In genomic region chr16:1732071-1732470, GRCh38 we compare ENCODE assay signal across 18 cellular contexts.
"Had no signal": no experiment of that assay in that cellular context is flagged by ENCODE, and none has a peak within 500 bp of the region (broad histone marks: within the 10 kb centered on the region; RNA-seq: fewer than 3 reads in every experiment).

No MANE protein-coding gene starts in this region.

- H3K4me1 ChIP-seq: gastrocnemius medialis, right lobe of liver, transverse colon had no signal

- H3K4me3 ChIP-seq: gastrocnemius medialis, ovary, right lobe of liver, thoracic aorta, transverse colon had no signal

- FAIRE-seq: endometrium, urothelium cell line had no signal

- H3K27ac Mint-ChIP-seq: nephron progenitor cell; stimulated activated memory B cell treated with anti-CD40 and anti-IgM and Interleukin-4, amounts not matched to agents 10 μg/mL and 1 μg/mL and 100 μg/mL, for 72 hours; stimulated activated naive CD8-positive, alpha-beta T cell treated with anti-CD3 and anti-CD28 coated beads, Interleukin-15, amount 100 ng/mL, for 72 hours had no signal

- H3K4me1 Mint-ChIP-seq: nephron progenitor cell; stimulated activated naive CD8-positive, alpha-beta T cell treated with anti-CD3 and anti-CD28 coated beads, Interleukin-15, amount 100 ng/mL, for 72 hours had no signal

- DNase-seq: cortex of kidney; effector memory CD4-positive, alpha-beta T cell; gastrocnemius medialis; islet precursor cell; mammary epithelial cell; naive thymus-derived CD4-positive, alpha-beta T cell; nephron progenitor cell; ovary; right lobe of liver; stimulated activated CD4-positive, alpha-beta T cell treated with anti-CD3 and anti-CD28 coated beads, Interleukin-4, amount 100 ng/mL, for 1 hour; stimulated activated CD8-positive, alpha-beta memory T cell treated with anti-CD3 and anti-CD28 coated beads, Interleukin-4, amount 100 ng/mL, for 48 hours; stimulated activated naive CD8-positive, alpha-beta T cell treated with anti-CD3 and anti-CD28 coated beads, Interleukin-15, amount 100 ng/mL, for 72 hours; transverse colon had no signal

- H3K9me3 ChIP-seq: gastrocnemius medialis, ovary, right lobe of liver, thoracic aorta, transverse colon had no signal

- H3K27ac ChIP-seq: gastrocnemius medialis, ovary, right lobe of liver, thoracic aorta, transverse colon had no signal

- H3K9me3 Mint-ChIP-seq: naive thymus-derived CD4-positive, alpha-beta T cell; nephron progenitor cell; stimulated activated memory B cell treated with anti-CD40 and anti-IgM and Interleukin-4, amounts not matched to agents 10 μg/mL and 1 μg/mL and 100 μg/mL, for 72 hours; stimulated activated naive CD8-positive, alpha-beta T cell treated with anti-CD3 and anti-CD28 coated beads, Interleukin-15, amount 100 ng/mL, for 72 hours had no signal

- ATAC-seq: esophagus mucosa; gastrocnemius medialis; naive thymus-derived CD4-positive, alpha-beta T cell; right lobe of liver; stimulated activated memory B cell treated with anti-CD40 and anti-IgM and Interleukin-4, amounts not matched to agents 10 μg/mL and 1 μg/mL and 100 μg/mL, for 72 hours; stimulated activated naive CD8-positive, alpha-beta T cell treated with anti-CD3 and anti-CD28 coated beads, Interleukin-15, amount 100 ng/mL, for 72 hours had no signal

- H3K4me3 Mint-ChIP-seq: naive thymus-derived CD4-positive, alpha-beta T cell; nephron progenitor cell; stimulated activated memory B cell treated with anti-CD40 and anti-IgM and Interleukin-4, amounts not matched to agents 10 μg/mL and 1 μg/mL and 100 μg/mL, for 72 hours; stimulated activated naive CD8-positive, alpha-beta T cell treated with anti-CD3 and anti-CD28 coated beads, Interleukin-15, amount 100 ng/mL, for 72 hours had no signal

- H3K27me3 Mint-ChIP-seq: naive thymus-derived CD4-positive, alpha-beta T cell; stimulated activated memory B cell treated with anti-CD40 and anti-IgM and Interleukin-4, amounts not matched to agents 10 μg/mL and 1 μg/mL and 100 μg/mL, for 72 hours; stimulated activated naive CD8-positive, alpha-beta T cell treated with anti-CD3 and anti-CD28 coated beads, Interleukin-15, amount 100 ng/mL, for 72 hours had no signal

- H3K27me3 ChIP-seq: gastrocnemius medialis, ovary, right lobe of liver, transverse colon had no signal

- H3K36me3 ChIP-seq: ovary, transverse colon had no signal
